8 cellular contexts compared by ENCODE assay signal in genomic region chr7:47945261-47946015, GRCh38. TPM values are rescaled to one million over a fixed set of nuclear protein-coding genes. Genes with fewer than 3 reads are reported as not detected.
DNase-seq lines count a peak whose midpoint lies in the region; ATAC-seq and TF ChIP-seq lines count a peak whose summit lies in the region.

No MANE protein-coding gene starts in this region.

- H3K4me3 Mint-ChIP-seq in activated CD8-positive, alpha-beta T cell treated with anti-CD3 and anti-CD28 coated beads for 36 hours = no peak overlapping the region
- no peak overlapping the region for H3K4me3 Mint-ChIP-seq in effector memory CD8-positive, alpha-beta T cell

- DNase-seq in GM06990 (ENCODE audit: extremely low read depth, insufficient read length) (no peak), NCI-H345 (lab: John Stamatoyannopoulos, UW) (peak; percentile 55), myocyte (ENCODE audit: low read depth) (peak; percentile 88)
- peak; percentile 92 for DNase-seq in activated CD8-positive, alpha-beta T cell treated with anti-CD3 and anti-CD28 coated beads for 36 hours
- DNase-seq in effector memory CD8-positive, alpha-beta T cell = peak; percentile 65 to 75 (median 74)
- DNase-seq in stimulated activated CD8-positive, alpha-beta memory T cell treated with anti-CD3 and anti-CD28 coated beads, Interleukin-7, amount 100 ng/mL, for 48 hours (ENCODE audit: extremely low read depth in 1 of 2, low read depth in 1 of 2) = peak; percentile 24 to 44

- no peaks in the 10 kb centered on the region for H3K27me3 Mint-ChIP-seq in activated CD8-positive, alpha-beta T cell treated with anti-CD3 and anti-CD28 coated beads for 36 hours
- no peaks in the 10 kb centered on the region for H3K27me3 Mint-ChIP-seq in effector memory CD8-positive, alpha-beta T cell

- H3K36me3 Mint-ChIP-seq in activated CD8-positive, alpha-beta T cell treated with anti-CD3 and anti-CD28 coated beads for 36 hours (ENCODE audit: low read depth) = no peaks in the 10 kb centered on the region
- no peaks in the 10 kb centered on the region for H3K36me3 Mint-ChIP-seq in effector memory CD8-positive, alpha-beta T cell (ENCODE audit: insufficient read depth)

- H3K4me1 Mint-ChIP-seq in activated CD8-positive, alpha-beta T cell treated with anti-CD3 and anti-CD28 coated beads for 36 hours (ENCODE audit: low read depth) = no peaks in the 10 kb centered on the region
- no peaks in the 10 kb centered on the region for H3K4me1 Mint-ChIP-seq in effector memory CD8-positive, alpha-beta T cell (ENCODE audit: low read depth in 2 of 2)

- peak; percentile 44 for ATAC-seq in HG02610 (IDR thresholded peaks at IDR 0.05; ENCODE audit: unreplicated experiment)
- peak; percentile 61 for ATAC-seq in activated CD8-positive, alpha-beta T cell treated with anti-CD3 and anti-CD28 coated beads for 36 hours
- ATAC-seq in effector memory CD8-positive, alpha-beta T cell (replicated peaks) = peak; percentile 29
- no peak for ATAC-seq in HG02970 (IDR thresholded peaks at IDR 0.05; ENCODE audit: low FRiP score, unreplicated experiment)

- no peaks in the 10 kb centered on the region for H3K36me3 ChIP-seq in GM06990 (ENCODE audit: control insufficient read depth, insufficient read depth, low read length)

- POLR2A ChIA-PET in activated CD8-positive, alpha-beta T cell treated with anti-CD3 and anti-CD28 coated beads for 36 hours (lab: Charles Lee) = interaction anchor here (0.6 kb wide), 1 partner anchor 137 kb away, joined by 3 read pairs; no protein-coding TSS in a partner anchor

- H3K27me3 ChIP-seq in GM06990 (replicated peaks; ENCODE audit: control insufficient read depth, insufficient read depth, low read length) = no peaks in the 10 kb centered on the region

- H3K27ac Mint-ChIP-seq in activated CD8-positive, alpha-beta T cell treated with anti-CD3 and anti-CD28 coated beads for 36 hours = no peak overlapping the region
- H3K27ac Mint-ChIP-seq in effector memory CD8-positive, alpha-beta T cell = no peak overlapping the region

- peak; percentile 69 for TF ChIP-seq CTCF in GM06990 (IDR thresholded peaks at IDR 0.05; ENCODE audit: insufficient read depth, low read length, poor library complexity, severe bottlenecking)
- TF ChIP-seq CTCF in activated CD8-positive, alpha-beta T cell treated with anti-CD3 and anti-CD28 coated beads for 36 hours (IDR thresholded peaks at IDR 0.05) = peak; percentile 76

- intact Hi-C loops in activated CD8-positive, alpha-beta T cell treated with anti-CD3 and anti-CD28 coated beads for 36 hours (cut with micrococcal nuclease) = loop anchor here (2.0 kb wide), 1 partner anchor 165 kb away; no protein-coding TSS in a partner anchor

- CTCF ChIA-PET in activated CD8-positive, alpha-beta T cell treated with anti-CD3 and anti-CD28 coated beads for 36 hours (lab: Charles Lee) = interaction anchor here (0.5 to 2.7 kb wide), 52 partner anchors 9 to 1222 kb away, joined by 3 to 56 read pairs (median 4); no protein-coding TSS in a partner anchor

- no peaks in the 10 kb centered on the region for H3K9me3 Mint-ChIP-seq in activated CD8-positive, alpha-beta T cell treated with anti-CD3 and anti-CD28 coated beads for 36 hours
- H3K9me3 Mint-ChIP-seq in effector memory CD8-positive, alpha-beta T cell = no peaks in the 10 kb centered on the region

- H3K4me3 ChIP-seq in GM06990 (replicated peaks; ENCODE audit: low read depth, low read length) = no peak overlapping the region

RNA-seq across cellular contexts. Expression of gene PKD1L1, which starts 2.8 kb away (rescaled TPM):
- under 1 TPM; 0.09 to 0.20 TPM for total RNA-seq in activated CD8-positive, alpha-beta T cell treated with anti-CD3 and anti-CD28 coated beads for 36 hours
- 0.03 and 0.10 TPM in 2 replicates for total RNA-seq in myocyte
- polyA plus RNA-seq in myocyte (2012) = 0.47 TPM

RNA-seq across cellular contexts. Expression of gene HUS1, which starts 34.0 kb away (rescaled TPM):
- 10 to 100 TPM; 37.1 to 43.5 TPM for total RNA-seq in activated CD8-positive, alpha-beta T cell treated with anti-CD3 and anti-CD28 coated beads for 36 hours
- total RNA-seq in myocyte = 47.0 and 73.0 TPM in 2 replicates
- 27.0 TPM for polyA plus RNA-seq in myocyte (2012)
